ENCODE assay signal across 24 cellular contexts in the genomic region with DNA sequence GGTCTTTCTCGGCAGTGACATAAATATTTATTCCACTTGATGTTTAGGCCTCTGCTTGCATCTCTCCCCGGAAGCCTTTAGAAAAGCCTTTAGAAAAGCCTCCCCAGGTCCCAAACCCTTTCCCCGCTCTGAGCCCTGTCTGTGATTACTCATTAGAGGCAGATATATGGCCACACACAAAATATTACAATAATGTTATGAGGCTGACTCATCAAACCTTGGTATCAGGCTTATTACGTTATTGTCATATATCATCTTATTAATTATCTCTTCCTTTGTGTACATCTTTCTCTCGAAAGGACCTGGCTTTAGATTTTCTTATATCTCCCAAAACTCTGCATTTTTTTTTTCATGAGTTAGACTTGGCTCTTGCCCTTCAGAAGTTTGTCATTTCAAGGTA.
DNase-seq lines count a peak whose midpoint lies in the region; ATAC-seq and TF ChIP-seq lines count a peak whose summit lies in the region.
"Had no signal": no experiment of that assay in that cellular context is flagged by ENCODE, and none has a peak within 500 bp of the region (broad histone marks: within the 10 kb centered on the region; RNA-seq: fewer than 3 reads in every experiment).

No MANE protein-coding gene starts in this region.

- H3K36me3 Mint-ChIP-seq in T-cell, result peaks cover 39% of the 10 kb centered on the region

- H3K4me1 ChIP-seq in SK-N-SH (ENCODE audit: control insufficient read depth in 1 of 2, insufficient read depth in 2 of 2, low read depth in 1 of 2, low read length in 1 of 2) (peaks cover 2 to 22% of the 10 kb centered on the region in 2 experiments; a peak in 3 of 4 replicates), fibroblast of lung (ENCODE audit: control insufficient read depth, extremely low read depth, insufficient read depth, low read length) (peaks cover 18% of the 10 kb centered on the region), skeletal muscle satellite cell (ENCODE audit: control insufficient read depth, insufficient read depth, low read length) (peaks cover 44% of the 10 kb centered on the region)

- H2AFZ ChIP-seq in SK-N-SH (ENCODE audit: low read depth) (no peak overlapping the region), fibroblast of lung (ENCODE audit: low read length) (no peak overlapping the region)

- POLR2A ChIA-PET in SK-N-SH (lab: Yijun Ruan, JAX), result no interaction called here
- POLR2A ChIA-PET in T-cell (lab: Charles Lee), result no interaction called here

- ATAC-seq in T-cell (replicated peaks in 1 of 4) (no peak), HG03520 (IDR thresholded peaks at IDR 0.05; ENCODE audit: unreplicated experiment) (no peak)
- ATAC-seq: T-helper 17 cell had no signal

- H3K27ac ChIP-seq in SK-N-SH (ENCODE audit: low read depth in 2 of 2, low read length in 1 of 2) (peak overlapping the region in 1 of 2 experiments; percentile 61; a peak in 1 of 4 replicates), fibroblast of lung (ENCODE audit: insufficient read depth, low read length) (peak overlapping the region; percentile 80)
- H3K27ac ChIP-seq: HL-60 had no signal

- TF ChIP-seq CTCF in SK-N-SH (IDR thresholded peaks at IDR 0.05) (no peak), fibroblast of lung (conservative IDR thresholded peaks at IDR 0.05 in 1 of 2, IDR thresholded peaks at IDR 0.05 in 1 of 2; ENCODE audit: low read depth in 1 of 2, low read length in 2 of 2) (no peak)

- no peak overlapping the region for H3K4me3 Mint-ChIP-seq in T-cell
- H3K4me3 Mint-ChIP-seq: CD4-positive, alpha-beta memory T cell; neural crest cell; T-helper 17 cell had no signal

- WGBS in SK-N-SH (ENCODE audit: low lambda C conversion rate), result 51% methylated on average over 5 of the region's 5 CpGs

- peaks cover 0 to 4% (median 3%) of the 10 kb centered on the region in 3 donors for H3K9me3 Mint-ChIP-seq in T-cell

- H3K27me3 Mint-ChIP-seq in T-cell, result peaks cover 0 to 2% of the 10 kb centered on the region in 2 donors
- H3K27me3 Mint-ChIP-seq: CD4-positive, alpha-beta memory T cell; T-helper 17 cell had no signal

- no peak for TF ChIP-seq RAD21 in SK-N-SH (IDR thresholded peaks at IDR 0.05; ENCODE audit: low read length)

- peak; percentile 13 for DNase-seq in GM03348 (ENCODE audit: low spot score)
- DNase-seq in SK-N-SH, result no peak
- peak; percentile 44 to 50 for DNase-seq in fibroblast of lung (ENCODE audit: low read depth in 2 of 2)
- no peak for DNase-seq in NCI-H1694 (lab: John Stamatoyannopoulos, UW)
- no peak for DNase-seq in T-cell
- DNase-seq in NCI-H146 treated with DMSO at 0.1 percent for 48 hours (lab: John Stamatoyannopoulos, UW; ENCODE audit: unreplicated experiment), result no peak
- DNase-seq: activated gamma-delta T cell treated with Interleukin-2 at 50 U/mL for 16 hours; activated T-cell treated with anti-CD3 and anti-CD28 coated beads for 4 hours; anterior cingulate cortex; CD4-positive, alpha-beta memory T cell; DMS53; left cardiac atrium; midbrain; MV-4-11; NCI-H2029 treated with DMSO at 0.1 percent for 48 hours; NCI-H510A; SHP77 treated with DMSO at 0.1 percent for 48 hours; stimulated activated CD4-positive, alpha-beta T cell treated with anti-CD3 and anti-CD28 coated beads, Interleukin-12 subunit alpha, Interleukin-12 subunit beta, amount 100 ng/mL, for 4 hours; T-helper 17 cell; testis had no signal

- peak in 1 of 2 experiments; percentile 27; a peak in 1 of 4 replicates for TF ChIP-seq EP300 in SK-N-SH (IDR thresholded peaks at IDR 0.05; ENCODE audit: borderline replicate concordance in 1 of 2, low read depth in 1 of 2, low read length in 1 of 2)

- H4K20me1 ChIP-seq in SK-N-SH (ENCODE audit: insufficient read depth) (no peaks in the 10 kb centered on the region), fibroblast of lung (ENCODE audit: control insufficient read depth, extremely low read depth, insufficient read depth, low read length) (no peaks in the 10 kb centered on the region)

- H3K4me2 ChIP-seq in SK-N-SH (no peak overlapping the region), fibroblast of lung (ENCODE audit: extremely low read depth, insufficient read depth, low read length) (no peak overlapping the region), skeletal muscle satellite cell (ENCODE audit: low read length) (no peak overlapping the region)

- CTCF ChIA-PET in SK-N-SH (lab: Yijun Ruan, JAX), result no interaction called here
- CTCF ChIA-PET in T-cell (lab: Charles Lee), result no interaction called here

- H3K27me3 ChIP-seq in SK-N-SH (ENCODE audit: insufficient read depth) (no peaks in the 10 kb centered on the region), fibroblast of lung (ENCODE audit: control insufficient read depth, insufficient read depth, low read length) (no peaks in the 10 kb centered on the region), skeletal muscle satellite cell (ENCODE audit: control insufficient read depth, insufficient read depth, low read length) (no peaks in the 10 kb centered on the region)
- H3K27me3 ChIP-seq: testis had no signal

- no peaks in the 10 kb centered on the region for H3K4me1 Mint-ChIP-seq in T-cell
- H3K4me1 Mint-ChIP-seq: CD4-positive, alpha-beta memory T cell; T-helper 17 cell had no signal

- H3K9me2 ChIP-seq in SK-N-SH, result no peaks in the 10 kb centered on the region

- H3K9ac ChIP-seq in SK-N-SH (no peak overlapping the region), fibroblast of lung (ENCODE audit: insufficient read depth, low read length) (no peak overlapping the region), skeletal muscle satellite cell (ENCODE audit: low read depth, low read length) (peak overlapping the region; percentile 70)

- H3K4me3 ChIP-seq in SK-N-SH (ENCODE audit: low read depth in 2 of 2, low read length in 1 of 2) (no peak overlapping the region), fibroblast of lung (replicated peaks in 1 of 4; ENCODE audit: control extremely low read depth in 1 of 4, insufficient read depth in 1 of 4, low read depth in 3 of 4, low read length in 4 of 4) (no peak overlapping the region), skeletal muscle satellite cell (ENCODE audit: low read length) (no peak overlapping the region)
- H3K4me3 ChIP-seq: testis had no signal

- no peaks in the 10 kb centered on the region for H3K36me3 ChIP-seq in SK-N-SH (replicated peaks in 1 of 2; ENCODE audit: control insufficient read depth in 1 of 2, insufficient read depth in 2 of 2, low read length in 1 of 2)
- H3K36me3 ChIP-seq in fibroblast of lung (ENCODE audit: control insufficient read depth, insufficient read depth, low read length), result no peaks in the 10 kb centered on the region
- no peaks in the 10 kb centered on the region for H3K36me3 ChIP-seq in skeletal muscle satellite cell (ENCODE audit: insufficient read depth, low read length)

- no peaks in the 10 kb centered on the region for H3K79me2 ChIP-seq in SK-N-SH (ENCODE audit: insufficient read depth)
- no peaks in the 10 kb centered on the region for H3K79me2 ChIP-seq in fibroblast of lung (ENCODE audit: control insufficient read depth, insufficient read depth, low read length)

- H3K9me3 ChIP-seq in SK-N-SH (no peaks in the 10 kb centered on the region), fibroblast of lung (ENCODE audit: control insufficient read depth, insufficient read depth, low read depth, low read length) (no peaks in the 10 kb centered on the region), skeletal muscle satellite cell (replicated peaks; ENCODE audit: low read length) (no peaks in the 10 kb centered on the region)
- H3K9me3 ChIP-seq: testis had no signal

- peaks cover 6% of the 10 kb centered on the region for H3F3A ChIP-seq in SK-N-SH (replicated peaks; ENCODE audit: insufficient read depth)

- no peak overlapping the region for H3K27ac Mint-ChIP-seq in T-cell
- H3K27ac Mint-ChIP-seq: CD4-positive, alpha-beta memory T cell; T-helper 17 cell had no signal

TF ChIP-seq in SK-N-SH, 30 proteins besides CTCF, POLR2A, EP300 and RAD21:
- TF ChIP-seq RXRA (IDR thresholded peaks at IDR 0.05; ENCODE audit: borderline replicate concordance, low read depth) (no peak), IRF3 (IDR thresholded peaks at IDR 0.05; ENCODE audit: low read depth, low read length) (no peak), PBX3 (IDR thresholded peaks at IDR 0.05) (peak; percentile 71), TCF12 (IDR thresholded peaks at IDR 0.05) (peak; percentile 45; the same call in 1 of the 2 replicates), FOSL2 (IDR thresholded peaks at IDR 0.05; ENCODE audit: borderline replicate concordance, low read depth) (peak; percentile 74; the same call in 1 of the 2 replicates), USF1 (IDR thresholded peaks at IDR 0.05; ENCODE audit: borderline replicate concordance, low read depth) (no peak), EZH2phosphoT487 (IDR thresholded peaks at IDR 0.05; ENCODE audit: borderline replicate concordance, low read depth) (no peak), YY1 (IDR thresholded peaks at IDR 0.05; ENCODE audit: low read depth) (no peak), CHD2 (IDR thresholded peaks at IDR 0.05; ENCODE audit: low read length, partially characterized antibody) (no peak), JUND (IDR thresholded peaks at IDR 0.05) (peak; percentile 44), FOXJ3 (CRISPR knock-in tag; IDR thresholded peaks at IDR 0.05) (no peak)

Comparison
In these comparisons a context has a peak if more than half of its experiments do, and no peak if none do; other contexts are left out.
1. DNase-seq: peak in GM03348 (single experiment) and fibroblast of lung (2 of 2); none in SK-N-SH (single experiment), NCI-H1694 (single experiment), T-cell (0 of 34) and NCI-H146 treated with DMSO at 0.1 percent for 48 hours (single experiment).